Comparison of ENCODE assay signal across 17 cellular contexts in the genomic region with DNA sequence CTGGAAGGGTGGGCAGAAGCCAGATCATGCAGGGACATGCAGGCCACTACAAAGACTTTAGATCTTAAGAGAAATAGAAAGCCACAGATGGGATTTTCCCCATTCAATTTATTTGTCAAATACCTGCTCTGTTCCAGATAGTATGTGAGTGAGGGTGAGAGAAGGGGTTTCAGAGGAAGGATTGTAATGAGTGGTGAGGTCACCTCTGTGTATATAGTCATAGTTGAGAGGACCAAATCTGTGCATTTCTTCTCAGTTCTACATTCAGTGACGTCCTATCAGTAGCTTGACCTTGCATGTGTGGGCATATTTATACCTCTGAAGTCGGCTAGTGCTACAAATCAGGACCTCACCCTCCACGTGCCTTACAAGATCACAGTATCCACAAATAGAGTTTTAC.
"Had no signal": no experiment of that assay in that cellular context is flagged by ENCODE, and none has a peak within 500 bp of the region (broad histone marks: within the 10 kb centered on the region; RNA-seq: fewer than 3 reads in every experiment).

No MANE protein-coding gene starts in this region.

- H3K9me3 ChIP-seq: body of pancreas, heart left ventricle, neutrophil, spleen, upper lobe of right lung had no signal

- H3K27me3 ChIP-seq: body of pancreas had no signal

- H3K27ac ChIP-seq: body of pancreas, coronary artery, heart left ventricle, neutrophil, spleen, upper lobe of right lung had no signal

- H3K4me3 Mint-ChIP-seq: activated naive CD4-positive, alpha-beta T cell treated with anti-CD3 and anti-CD28 coated beads, Interleukin-2, amount 50 U/mL, for 24 hours; naive B cell had no signal

- H3K4me3 ChIP-seq: body of pancreas, coronary artery, heart left ventricle, spleen, upper lobe of right lung had no signal

- H3K4me1 Mint-ChIP-seq: activated naive CD4-positive, alpha-beta T cell treated with anti-CD3 and anti-CD28 coated beads, Interleukin-2, amount 50 U/mL, for 24 hours; naive B cell had no signal

- H3K27ac Mint-ChIP-seq: activated naive CD4-positive, alpha-beta T cell treated with anti-CD3 and anti-CD28 coated beads, Interleukin-2, amount 50 U/mL, for 24 hours; naive B cell; progenitor cell of endocrine pancreas had no signal

- H3K4me1 ChIP-seq: body of pancreas, heart left ventricle, spleen, upper lobe of right lung had no signal

- H3K9me3 Mint-ChIP-seq: activated naive CD4-positive, alpha-beta T cell treated with anti-CD3 and anti-CD28 coated beads, Interleukin-2, amount 50 U/mL, for 24 hours had no signal

- DNase-seq: activated CD4-positive, alpha-beta T cell treated with anti-CD3 and anti-CD28 coated beads for 48 hours; activated T-cell treated with anti-CD3 and anti-CD28 coated beads, Interleukin-2, amount 50 U/mL, for 1 hour; amniotic stem cell; body of pancreas; central memory CD4-positive, alpha-beta T cell; effector CD8-positive, alpha-beta T cell; heart left ventricle; naive B cell; spleen; stimulated activated CD4-positive, alpha-beta T cell treated with anti-CD3 and anti-CD28 coated beads, Interleukin-1b, Interleukin-23, amount 100 ng/mL, for 48 hours; stimulated activated naive CD4-positive, alpha-beta T cell treated with Interleukin-2 at 50 U/mL for 16 hours; upper lobe of right lung had no signal

- ATAC-seq: body of pancreas, heart left ventricle, sciatic nerve, upper lobe of right lung had no signal

- H3K36me3 ChIP-seq: heart left ventricle, neutrophil, spleen, upper lobe of right lung had no signal
